8 cellular contexts compared by ENCODE assay signal in the genomic region with DNA sequence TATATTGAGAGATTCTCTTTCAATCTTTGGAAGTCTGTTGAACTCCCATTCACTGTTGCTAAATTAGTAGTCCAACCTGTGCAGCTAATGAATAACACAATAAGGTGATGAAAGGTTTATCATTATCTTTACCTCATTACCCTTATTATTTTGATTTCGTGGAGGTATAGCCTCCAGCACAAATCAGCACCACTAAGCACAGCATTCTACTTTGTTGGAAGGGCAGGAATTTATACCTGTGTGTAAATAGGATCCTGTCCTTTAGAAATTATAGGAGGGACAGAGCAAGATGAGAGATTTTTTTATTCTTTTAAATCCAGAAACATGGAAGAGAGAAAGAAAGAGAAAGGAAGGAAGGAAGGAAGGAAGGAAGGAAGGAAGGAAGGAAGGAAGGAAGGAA.
"Had no signal": no experiment of that assay in that cellular context is flagged by ENCODE, and none has a peak within 500 bp of the region (broad histone marks: within the 10 kb centered on the region; RNA-seq: fewer than 3 reads in every experiment).

No MANE protein-coding gene starts in this region.

- ATAC-seq: HepG2, K562 had no signal

- H3K27ac Mint-ChIP-seq: IgD-negative memory B cell had no signal

- H3K27me3 Mint-ChIP-seq: IgD-negative memory B cell had no signal

- H3K27ac ChIP-seq: HL-60 had no signal

- H3K36me3 Mint-ChIP-seq: IgD-negative memory B cell had no signal

- H3K4me1 Mint-ChIP-seq: IgD-negative memory B cell had no signal

- H3K4me3 Mint-ChIP-seq: IgD-negative memory B cell had no signal

- H3K4me3 ChIP-seq: K562 had no signal

- FAIRE-seq: HepG2, HTR-8/SVneo, K562 had no signal

- DNase-seq: IMR-90, KBM-7, KG1 had no signal
